Comparison of ENCODE assay signal across 24 cellular contexts in the genomic region with DNA sequence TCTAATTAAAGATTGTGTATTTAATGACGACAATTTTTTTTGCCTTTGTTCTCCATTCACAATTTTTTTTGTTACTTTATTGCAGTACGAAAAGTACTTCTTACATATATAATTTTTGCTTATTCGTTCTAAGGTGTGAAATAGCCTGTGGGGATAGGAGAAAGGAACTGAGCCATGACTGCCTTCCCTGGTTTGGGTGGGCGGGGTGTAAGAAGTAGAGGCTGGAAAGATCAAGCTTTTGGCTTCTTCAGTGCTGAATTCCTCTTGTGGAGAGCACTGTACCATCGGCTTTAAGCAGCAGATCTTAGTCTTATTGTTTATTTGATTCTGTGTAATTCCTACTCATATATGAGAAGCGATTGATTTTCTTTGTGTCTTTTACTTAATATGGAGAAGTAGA.
"Had no signal": no experiment of that assay in that cellular context is flagged by ENCODE, and none has a peak within 500 bp of the region (broad histone marks: within the 10 kb centered on the region; RNA-seq: fewer than 3 reads in every experiment).

No MANE protein-coding gene starts in this region.

- H3K9ac ChIP-seq: SK-N-SH had no signal

- H3K9me3 ChIP-seq: MG63, SK-N-SH had no signal

- H3K36me3 ChIP-seq: MG63 had no signal

- H3K4me3 ChIP-seq: MG63 had no signal

- H3K9me2 ChIP-seq: SK-N-SH had no signal

- H3K27ac ChIP-seq: HL-60, RWPE1 had no signal

- H3K4me2 ChIP-seq: SK-N-SH had no signal

- ATAC-seq: Panc1, PC-3 had no signal

- DNase-seq: KBM-7; MG63; NCI-H1092; NCI-H1105 treated with DMSO at 0.1 percent for 48 hours; NCI-H1417 treated with DMSO at 0.1 percent for 48 hours; NCI-H146; NCI-H1694 treated with DMSO at 0.1 percent for 48 hours; NCI-H1930; NCI-H2081; NCI-H2107; NCI-H226; NCI-H446; NCI-H510A; NCI-H524 treated with DMSO at 0.1 percent for 48 hours; NCI-H69; NCI-H774; NK-92 treated with Interleukin-12 subunit alpha and Interleukin-12 subunit beta, amount 100 ng/mL, for 24 hours; PC-3; SHP77; SK-N-SH; SW 1271 had no signal
